Comparison of ENCODE assay signal across 16 cellular contexts in the genomic region with DNA sequence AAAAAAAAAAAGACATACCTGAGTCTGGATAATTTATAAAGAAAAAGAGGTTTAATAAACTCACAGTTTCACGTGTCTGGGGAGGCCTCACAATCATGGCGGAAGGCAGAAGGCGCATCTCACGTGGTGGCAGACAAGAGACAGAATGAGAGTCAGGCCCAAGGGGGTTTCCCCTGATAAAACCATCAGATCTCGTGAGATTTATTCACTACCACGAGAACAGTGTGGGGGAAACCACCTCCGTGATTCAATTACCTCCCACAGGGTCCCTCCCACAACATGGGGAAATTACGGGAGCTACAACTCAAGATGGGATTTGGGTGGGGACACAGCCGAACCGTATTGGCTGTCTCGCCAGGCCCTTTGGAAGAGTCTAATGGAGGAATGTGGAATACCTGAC. TPM values are rescaled to one million over a fixed set of nuclear protein-coding genes. Genes with fewer than 3 reads are reported as not detected.
"Had no signal": no experiment of that assay in that cellular context is flagged by ENCODE, and none has a peak within 500 bp of the region (broad histone marks: within the 10 kb centered on the region; RNA-seq: fewer than 3 reads in every experiment).

No MANE protein-coding gene starts in this region.

- H3K4me3 Mint-ChIP-seq: activated naive CD8-positive, alpha-beta T cell; brain; central memory CD8-positive, alpha-beta T cell; natural killer cell treated with Interleukin-12 subunit alpha and Interleukin-12 subunit beta and Interleukin-15 and Interleukin-18, amount 100 ng/mL, for 72 hours; stimulated activated memory B cell treated with anti-CD40 and anti-IgM and Interleukin-4, amounts not matched to agents 10 μg/mL and 1 μg/mL and 100 μg/mL, for 72 hours had no signal

- H3K4me1 Mint-ChIP-seq: brain; central memory CD8-positive, alpha-beta T cell had no signal

- H3K36me3 ChIP-seq: esophagus muscularis mucosa, left ventricle myocardium inferior, tibial artery had no signal

- H3K27me3 Mint-ChIP-seq: activated naive CD8-positive, alpha-beta T cell had no signal

- H3K36me3 Mint-ChIP-seq: brain had no signal

- H3K27ac Mint-ChIP-seq: activated naive CD8-positive, alpha-beta T cell; brain; natural killer cell treated with Interleukin-12 subunit alpha and Interleukin-12 subunit beta and Interleukin-15 and Interleukin-18, amount 100 ng/mL, for 72 hours; stimulated activated memory B cell treated with anti-CD40 and anti-IgM and Interleukin-4, amounts not matched to agents 10 μg/mL and 1 μg/mL and 100 μg/mL, for 72 hours had no signal

- ATAC-seq: stimulated activated memory B cell treated with anti-CD40 and anti-IgM and Interleukin-4, amounts not matched to agents 10 μg/mL and 1 μg/mL and 100 μg/mL, for 72 hours had no signal

- H3K4me3 ChIP-seq: coronary artery, esophagus muscularis mucosa, left ventricle myocardium inferior, tibial artery had no signal

- DNase-seq: activated CD4-positive, alpha-beta T cell treated with anti-CD3 and anti-CD28 coated beads for 48 hours; activated T-cell treated with anti-CD3 and anti-CD28 coated beads for 4 hours; hippocampal formation; left ventricle myocardium inferior; occipital lobe; stimulated activated CD4-positive, alpha-beta T cell treated with anti-CD3 and anti-CD28 coated beads, Interleukin-2, amount 100 ng/mL, for 48 hours; tibial artery had no signal

- H3K27ac ChIP-seq: coronary artery, esophagus muscularis mucosa, tibial artery had no signal

- H3K4me1 ChIP-seq: esophagus muscularis mucosa, left ventricle myocardium inferior, tibial artery had no signal

- H3K9me3 ChIP-seq: esophagus muscularis mucosa, tibial artery had no signal

RNA-seq across cellular contexts. Expression of gene TMEM184A, which starts 34.6 kb away (rescaled TPM):
- total RNA-seq: natural killer cell treated with Interleukin-12 subunit alpha and Interleukin-12 subunit beta and Interleukin-15 and Interleukin-18, amount 100 ng/mL, for 72 hours; occipital lobe; posterior vena cava; skeletal muscle tissue had no signal
